8 cellular contexts compared by ENCODE assay signal in the genomic region with DNA sequence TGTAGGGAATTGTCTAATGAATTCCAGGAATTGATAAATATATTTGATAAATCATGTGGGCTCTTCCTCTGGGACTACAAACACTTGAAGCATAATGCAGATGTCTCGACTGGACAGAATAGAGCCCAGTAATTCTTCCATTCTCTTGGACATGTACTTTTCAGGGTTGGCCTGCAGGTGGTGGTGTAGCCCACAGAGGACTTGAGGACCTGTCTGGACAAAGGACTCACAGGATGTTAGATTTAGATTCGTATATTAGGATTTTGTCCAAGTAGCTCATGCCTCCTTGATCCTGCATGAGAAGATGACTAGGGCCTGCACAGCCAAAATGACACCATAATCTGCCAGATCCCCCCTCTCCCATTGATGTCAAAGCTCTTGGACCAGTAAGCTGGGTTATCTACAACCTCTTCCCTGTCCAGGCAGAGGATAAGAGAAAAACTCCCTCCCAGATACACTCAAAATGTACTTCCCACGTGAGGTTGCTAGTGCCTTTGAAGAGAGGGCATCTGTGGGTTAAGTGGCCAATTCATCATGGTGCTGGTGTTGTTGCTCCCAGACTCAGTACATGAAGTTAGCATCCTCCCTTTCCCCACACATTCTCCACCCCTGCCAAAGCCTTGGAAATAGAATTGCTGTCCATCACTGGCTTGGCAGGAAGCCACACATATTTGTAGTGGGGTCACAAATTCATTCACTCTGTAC.
A peak's percentile ranks its signal among the peaks of the same experiment; 100 is the strongest.
DNase-seq lines count a peak whose midpoint lies in the region; ATAC-seq and TF ChIP-seq lines count a peak whose summit lies in the region.

No MANE protein-coding gene starts in this region.

- no peak for TF ChIP-seq POLR2A in esophagus muscularis mucosa (IDR thresholded peaks at IDR 0.05; ENCODE audit: low read depth)
- TF ChIP-seq POLR2A in transverse colon (IDR thresholded peaks at IDR 0.05) = no peak

- no peak overlapping the region for H3K27ac Mint-ChIP-seq in natural killer cell

- in situ Hi-C loops in transverse colon (cut with MboI; ENCODE audit: low pct_ligation_motif_present in 1 of 4, low pct_unique_long_range_greater_than_20kb in 1 of 4, low sequenced_read_pairs in 3 of 4) = loop anchor here in 1 of 4 donors (25.0 kb wide), 1 partner anchor 490 kb away; no protein-coding TSS in a partner anchor

- intact Hi-C loops in esophagus muscularis mucosa (cut with DNase I) = no loop called here
- intact Hi-C loops in natural killer cell (cut with micrococcal nuclease) = loop anchor here (1.0 to 5.0 kb wide), 3 partner anchors 390 to 705 kb away; no protein-coding TSS in a partner anchor
- intact Hi-C loops in transverse colon (cut with DNase I; ENCODE audit: low total_unique reads) = loop anchor here (10.0 kb wide), 1 partner anchor 53 kb away; no protein-coding TSS in a partner anchor

- ATAC-seq in HG02938 (IDR thresholded peaks at IDR 0.05; ENCODE audit: unreplicated experiment) (peak; percentile 76), natural killer cell (peak; percentile 76 to 85 (median 78))

- TF ChIP-seq CTCF in esophagus muscularis mucosa (IDR thresholded peaks at IDR 0.05) (peak; percentile 46 to 75 (median 54)), natural killer cell (IDR thresholded peaks at IDR 0.05) (peak; percentile 78), transverse colon (IDR thresholded peaks at IDR 0.05) (peak; percentile 63 to 73 (median 70))

- H3K4me1 Mint-ChIP-seq in natural killer cell = no peaks in the 10 kb centered on the region

- TF ChIP-seq EP300 in esophagus muscularis mucosa (IDR thresholded peaks at IDR 0.05) (no peak), transverse colon (IDR thresholded peaks at IDR 0.05; ENCODE audit: low read depth) (no peak)

- 37% methylated on average over 3 of the region's 3 CpGs for WGBS in esophagus muscularis mucosa
- WGBS in transverse colon (ENCODE audit: low coverage in 1 of 2), 2 donors = 0 to 43% methylated on average over 1 to 3 of the region's 3 CpGs

- H3K36me3 ChIP-seq in esophagus muscularis mucosa = no peaks in the 10 kb centered on the region
- H3K36me3 ChIP-seq in transverse colon = no peaks in the 10 kb centered on the region

- H3K9me3 ChIP-seq in esophagus muscularis mucosa (no peaks in the 10 kb centered on the region), transverse colon (no peaks in the 10 kb centered on the region)

- H3K27ac ChIP-seq in esophagus muscularis mucosa (replicated peaks in 1 of 4) = no peak overlapping the region
- H3K27ac ChIP-seq in transverse colon = no peak overlapping the region

- H3K4me3 Mint-ChIP-seq in natural killer cell = no peak overlapping the region

- no peak overlapping the region for H3K4me3 ChIP-seq in esophagus muscularis mucosa
- no peak overlapping the region for H3K4me3 ChIP-seq in transverse colon

- H3K27me3 Mint-ChIP-seq in natural killer cell (ENCODE audit: low read depth in 2 of 2) = peaks cover 0 to 2% of the 10 kb centered on the region in 2 donors

- no peaks in the 10 kb centered on the region for H3K36me3 Mint-ChIP-seq in natural killer cell

- H3K27me3 ChIP-seq in esophagus muscularis mucosa (no peaks in the 10 kb centered on the region), transverse colon (no peaks in the 10 kb centered on the region)

- peak; percentile 49 for DNase-seq in activated gamma-delta T cell treated with Interleukin-2 at 50 U/mL for 16 hours
- DNase-seq in activated gamma-delta T cell (lab: John Stamatoyannopoulos, UW) = no peak
- DNase-seq in NCI-H526 treated with DMSO at 0.1 percent for 48 hours (lab: John Stamatoyannopoulos, UW) = peak; percentile 33
- DNase-seq in activated CD8-positive, alpha-beta memory T cell treated with anti-CD3 and anti-CD28 coated beads, Interleukin-2, amount 50 U/mL, for 1 hour (ENCODE audit: extremely low read depth) = peak; percentile 7
- no peak for DNase-seq in esophagus muscularis mucosa (ENCODE audit: extremely low spot score)
- peak; percentile 41 for DNase-seq in natural killer cell
- DNase-seq in transverse colon = peak; percentile 70

- H3K4me1 ChIP-seq in esophagus muscularis mucosa (peaks cover 15 to 27% (median 19%) of the 10 kb centered on the region in 4 donors), transverse colon (peaks cover 0 to 7% (median 0%) of the 10 kb centered on the region in 4 donors)

- H3K9me3 Mint-ChIP-seq in natural killer cell = no peaks in the 10 kb centered on the region

Comparison
In these comparisons a context has a peak if more than half of its experiments do, and no peak if none do; other contexts are left out.
1. DNase-seq: peak in activated gamma-delta T cell treated with Interleukin-2 at 50 U/mL for 16 hours (single experiment), NCI-H526 treated with DMSO at 0.1 percent for 48 hours (single experiment), activated CD8-positive, alpha-beta memory T cell treated with anti-CD3 and anti-CD28 coated beads, Interleukin-2, amount 50 U/mL, for 1 hour (single experiment), natural killer cell (single experiment) and transverse colon (single experiment); none in activated gamma-delta T cell (single experiment) and esophagus muscularis mucosa (single experiment).
2. Peak in every context shown above with its lines, with median percentiles within 50 percentile points of each other: CTCF ChIP-seq.